Comparison of ENCODE assay signal across 19 cellular contexts in genomic region chr4:185570727-185571126, GRCh38. TPM values are rescaled to one million over a fixed set of nuclear protein-coding genes. Genes with fewer than 3 reads are reported as not detected.
"Had no signal": no experiment of that assay in that cellular context is flagged by ENCODE, and none has a peak within 500 bp of the region (broad histone marks: within the 10 kb centered on the region; RNA-seq: fewer than 3 reads in every experiment).

No MANE protein-coding gene starts in this region.

- H3K27me3 ChIP-seq: stomach, testis had no signal

- DNase-seq: activated CD4-positive, alpha-beta T cell treated with anti-CD3 and anti-CD28 coated beads, Interleukin-2, amount 50 U/mL, for 1 hour; activated CD4-positive, CD25-positive, alpha-beta regulatory T cell treated with anti-CD3 and anti-CD28 coated beads, Interleukin-2, amount 50 U/mL, for 72 hours; activated CD8-positive, alpha-beta memory T cell treated with anti-CD3 and anti-CD28 coated beads, Interleukin-2, amount 50 U/mL, for 48 hours; activated effector memory CD4-positive, alpha-beta T cell treated with anti-CD3 and anti-CD28 coated beads, Interleukin-2, amount 50 U/mL, for 16 hours; activated naive CD4-positive, alpha-beta T cell treated with anti-CD3 and anti-CD28 coated beads, Interleukin-2, amount 50 U/mL, for 16 hours; activated T-cell treated with anti-CD3 and anti-CD28 coated beads, Interleukin-2, amount 50 U/mL, for 48 hours; dermis blood vessel endothelial cell; effector memory CD8-positive, alpha-beta T cell; mesendoderm; naive thymus-derived CD8-positive, alpha-beta T cell; retina; stimulated activated CD4-positive, alpha-beta T cell treated with anti-CD3 and anti-CD28 coated beads, Interleukin-15, amount 100 ng/mL, for 24 hours; stimulated activated CD4-positive, alpha-beta T cell treated with anti-CD3 and anti-CD28 coated beads, Interleukin-4, amount 100 ng/mL, for 1 hour; stomach; T1000; testis had no signal

- H3K9me3 Mint-ChIP-seq: effector memory CD8-positive, alpha-beta T cell had no signal

- ATAC-seq: effector memory CD8-positive, alpha-beta T cell; naive thymus-derived CD8-positive, alpha-beta T cell had no signal

- H3K27ac ChIP-seq: epithelial cell of prostate, testis, VCaP had no signal

- H3K27ac Mint-ChIP-seq: effector memory CD8-positive, alpha-beta T cell had no signal

- H3K9me3 ChIP-seq: stomach, testis had no signal

- H3K4me1 Mint-ChIP-seq: naive thymus-derived CD8-positive, alpha-beta T cell had no signal

- H3K36me3 ChIP-seq: stomach had no signal

- H3K4me3 ChIP-seq: stomach, testis had no signal

- H3K4me3 Mint-ChIP-seq: effector memory CD8-positive, alpha-beta T cell; naive thymus-derived CD8-positive, alpha-beta T cell had no signal

RNA-seq across cellular contexts. Expression of gene PDLIM3, which starts 35.4 kb away (rescaled TPM):
- total RNA-seq: naive thymus-derived CD8-positive, alpha-beta T cell; T-helper 1 cell treated with Interleukin-12 subunit alpha and Interleukin-12 subunit beta and Interleukin-4 antibody, amounts not matched to agents 30 ng/mL and 1 ng/mL, for 36 hours had no signal
- polyA plus RNA-seq: naive thymus-derived CD8-positive, alpha-beta T cell had no signal
